Comparison of ENCODE assay signal across 18 cellular contexts in genomic region chr13:46164661-46165060, GRCh38. TPM values are rescaled to one million over a fixed set of nuclear protein-coding genes. Genes with fewer than 3 reads are reported as not detected.
DNase-seq lines count a peak whose midpoint lies in the region; ATAC-seq and TF ChIP-seq lines count a peak whose summit lies in the region.
"Had no signal": no experiment of that assay in that cellular context is flagged by ENCODE, and none has a peak within 500 bp of the region (broad histone marks: within the 10 kb centered on the region; RNA-seq: fewer than 3 reads in every experiment).

No MANE protein-coding gene starts in this region.

- no peak overlapping the region for H3K4me3 ChIP-seq in LNCaP clone FGC (ENCODE audit: low read depth, low read length)
- H3K4me3 ChIP-seq: cardiac muscle cell, vagina had no signal

- H3K36me3 Mint-ChIP-seq in activated T-cell treated with anti-CD3 and anti-CD28 coated beads, Interleukin-2, amount 50 U/mL, for 72 hours (ENCODE audit: insufficient read depth in 2 of 2): peaks cover 20 to 32% of the 10 kb centered on the region in 2 donors
- H3K36me3 Mint-ChIP-seq in activated naive CD4-positive, alpha-beta T cell treated with anti-CD3 and anti-CD28 coated beads, Interleukin-2, amount 50 U/mL, for 72 hours: peaks cover 11 to 36% of the 10 kb centered on the region in 2 donors
- H3K36me3 Mint-ChIP-seq in stimulated activated memory B cell treated with anti-CD40 and anti-IgM and Interleukin-4, amounts not matched to agents 10 μg/mL and 1 μg/mL and 100 μg/mL, for 72 hours: peaks cover 68% of the 10 kb centered on the region

- peaks cover 93% of the 10 kb centered on the region for H3K4me1 Mint-ChIP-seq in activated T-cell treated with anti-CD3 and anti-CD28 coated beads, Interleukin-2, amount 50 U/mL, for 72 hours (ENCODE audit: low read depth)
- H3K4me1 Mint-ChIP-seq in stimulated activated memory B cell treated with anti-CD40 and anti-IgM and Interleukin-4, amounts not matched to agents 10 μg/mL and 1 μg/mL and 100 μg/mL, for 72 hours: peaks cover 84% of the 10 kb centered on the region

- peak overlapping the region; percentile 61 to 90 for H3K4me3 Mint-ChIP-seq in activated T-cell treated with anti-CD3 and anti-CD28 coated beads, Interleukin-2, amount 50 U/mL, for 72 hours
- peak overlapping the region; percentile 69 for H3K4me3 Mint-ChIP-seq in stimulated activated memory B cell treated with anti-CD40 and anti-IgM and Interleukin-4, amounts not matched to agents 10 μg/mL and 1 μg/mL and 100 μg/mL, for 72 hours

- TF ChIP-seq CTCF in LNCaP clone FGC (IDR thresholded peaks at IDR 0.05; ENCODE audit: control insufficient read depth, extremely low read depth, insufficient read depth): no peak

- no peak for ATAC-seq in activated T-cell treated with anti-CD3 and anti-CD28 coated beads, Interleukin-2, amount 50 U/mL, for 72 hours (replicated peaks in 1 of 2)
- ATAC-seq in activated naive CD4-positive, alpha-beta T cell treated with anti-CD3 and anti-CD28 coated beads, Interleukin-2, amount 50 U/mL, for 72 hours: no peak
- ATAC-seq in stimulated activated memory B cell treated with anti-CD40 and anti-IgM and Interleukin-4, amounts not matched to agents 10 μg/mL and 1 μg/mL and 100 μg/mL, for 72 hours: no peak

- peak overlapping the region; percentile 94 for H3K27ac Mint-ChIP-seq in activated T-cell treated with anti-CD3 and anti-CD28 coated beads, Interleukin-2, amount 50 U/mL, for 72 hours
- H3K27ac Mint-ChIP-seq in activated naive CD4-positive, alpha-beta T cell treated with anti-CD3 and anti-CD28 coated beads, Interleukin-2, amount 50 U/mL, for 72 hours: peak overlapping the region; percentile 87 to 96
- peak overlapping the region; percentile 85 for H3K27ac Mint-ChIP-seq in stimulated activated memory B cell treated with anti-CD40 and anti-IgM and Interleukin-4, amounts not matched to agents 10 μg/mL and 1 μg/mL and 100 μg/mL, for 72 hours

- no peak for DNase-seq in activated T-cell treated with anti-CD3 and anti-CD28 coated beads, Interleukin-2, amount 50 U/mL, for 72 hours
- DNase-seq in activated T-cell treated with anti-CD3 and anti-CD28 coated beads, Interleukin-2, amount 50 U/mL, for 48 hours: no peak
- DNase-seq in LNCaP clone FGC (ENCODE audit: low read depth): peak; percentile 93
- DNase-seq in activated naive CD4-positive, alpha-beta T cell treated with anti-CD3 and anti-CD28 coated beads, Interleukin-2, amount 50 U/mL, for 72 hours (ENCODE audit: low spot score in 2 of 2): no peak
- DNase-seq in HK-2 (ENCODE audit: unreplicated experiment): no peak
- no peak for DNase-seq in OCI-M1 (lab: John Stamatoyannopoulos, UW)
- DNase-seq in globus pallidus (ENCODE audit: low spot score): no peak
- DNase-seq: effector CD8-positive, alpha-beta T cell; hypothalamus; midbrain; NCI-H2227 treated with DMSO at 0.1 percent for 48 hours; SIG-M5 had no signal

- H3K27me3 Mint-ChIP-seq in activated T-cell treated with anti-CD3 and anti-CD28 coated beads, Interleukin-2, amount 50 U/mL, for 72 hours (ENCODE audit: low read depth): no peaks in the 10 kb centered on the region
- H3K27me3 Mint-ChIP-seq in stimulated activated memory B cell treated with anti-CD40 and anti-IgM and Interleukin-4, amounts not matched to agents 10 μg/mL and 1 μg/mL and 100 μg/mL, for 72 hours: no peaks in the 10 kb centered on the region

- peaks cover 0 to 2% of the 10 kb centered on the region in 2 donors for H3K9me3 Mint-ChIP-seq in activated T-cell treated with anti-CD3 and anti-CD28 coated beads, Interleukin-2, amount 50 U/mL, for 72 hours
- H3K9me3 Mint-ChIP-seq in activated naive CD4-positive, alpha-beta T cell treated with anti-CD3 and anti-CD28 coated beads, Interleukin-2, amount 50 U/mL, for 72 hours: no peaks in the 10 kb centered on the region
- peaks cover 2% of the 10 kb centered on the region for H3K9me3 Mint-ChIP-seq in stimulated activated memory B cell treated with anti-CD40 and anti-IgM and Interleukin-4, amounts not matched to agents 10 μg/mL and 1 μg/mL and 100 μg/mL, for 72 hours

RNA-seq across cellular contexts. Expression of gene LCP1, which starts 17.3 kb away (rescaled TPM):
- total RNA-seq in activated T-cell treated with anti-CD3 and anti-CD28 coated beads, Interleukin-2, amount 50 U/mL, for 72 hours: 100 to 1,000 TPM; 834 to 955 TPM
- total RNA-seq in activated naive CD4-positive, alpha-beta T cell treated with anti-CD3 and anti-CD28 coated beads, Interleukin-2, amount 50 U/mL, for 72 hours: 1,000 to 10,000 TPM in 1 of 2 donors, 100 to 1,000 TPM in 1; 761 to 1,053 TPM
- total RNA-seq: osteocyte had no signal

RNA-seq across cellular contexts. Expression of gene LRRC63, which starts 47.1 kb away (rescaled TPM):
- 1 to 10 TPM; 1.0 to 2.5 TPM for total RNA-seq in activated T-cell treated with anti-CD3 and anti-CD28 coated beads, Interleukin-2, amount 50 U/mL, for 72 hours
- under 1 TPM; 0.16 to 0.99 TPM for total RNA-seq in activated naive CD4-positive, alpha-beta T cell treated with anti-CD3 and anti-CD28 coated beads, Interleukin-2, amount 50 U/mL, for 72 hours
- total RNA-seq: osteocyte, skeletal muscle tissue had no signal

RNA-seq across cellular contexts. Expression of gene CPB2, which starts 59.8 kb away (rescaled TPM):
- total RNA-seq in activated T-cell treated with anti-CD3 and anti-CD28 coated beads, Interleukin-2, amount 50 U/mL, for 72 hours: not detected
- total RNA-seq in activated naive CD4-positive, alpha-beta T cell treated with anti-CD3 and anti-CD28 coated beads, Interleukin-2, amount 50 U/mL, for 72 hours: not detected
- total RNA-seq: activated CD8-positive, alpha-beta memory T cell treated with anti-CD3 and anti-CD28 coated beads for 36 hours; cardiac muscle cell; osteocyte; skeletal muscle tissue; vagina had no signal
